Comparison of ENCODE assay signal across 1 cellular context in genomic region chr11:116217006-116217405, GRCh38.
TF ChIP-seq lines count a peak whose summit lies in the region.

No MANE protein-coding gene starts in this region.

TF ChIP-seq in GM12878, 131 proteins besides CTCF, POLR2A, EP300 and RAD21 (continued from another document):
- no peak for TF ChIP-seq USF1 (IDR thresholded peaks at IDR 0.05; ENCODE audit: borderline replicate concordance, extremely low read length, insufficient read depth, low read depth, low read length)
- TF ChIP-seq SIN3A (IDR thresholded peaks at IDR 0.05; ENCODE audit: low read depth, low read length): no peak
- TF ChIP-seq CREM (IDR thresholded peaks at IDR 0.05; ENCODE audit: low read depth): no peak
TF ChIP-seq in GM12878: peak in this region for 0.
